ENCODE assay signal across 11 cellular contexts in the genomic region with DNA sequence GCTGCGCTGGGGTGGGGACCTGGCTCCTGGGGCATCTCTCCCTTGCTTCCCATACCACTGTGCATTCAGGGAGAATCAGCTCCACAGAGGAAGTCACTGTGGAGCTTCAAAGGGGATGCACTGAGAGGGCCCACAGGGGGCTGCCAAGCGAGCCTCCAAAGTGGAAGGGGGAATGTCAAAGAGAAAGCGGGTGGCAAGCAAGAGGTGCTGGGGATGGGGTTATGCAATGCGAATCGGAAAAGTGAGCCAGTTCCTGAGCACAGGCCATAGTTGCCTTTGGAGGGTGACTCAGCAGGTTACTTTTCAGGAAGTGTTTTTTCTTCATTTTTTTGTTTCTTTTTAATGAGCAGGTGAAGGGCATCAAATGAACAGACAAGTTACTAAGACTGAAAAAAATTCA. TPM values are rescaled to one million over a fixed set of nuclear protein-coding genes. Genes with fewer than 3 reads are reported as not detected.
A peak's percentile ranks its signal among the peaks of the same experiment; 100 is the strongest.
DNase-seq lines count a peak whose midpoint lies in the region; ATAC-seq and TF ChIP-seq lines count a peak whose summit lies in the region.
"Had no signal": no experiment of that assay in that cellular context is flagged by ENCODE, and none has a peak within 500 bp of the region (broad histone marks: within the 10 kb centered on the region; RNA-seq: fewer than 3 reads in every experiment).

No MANE protein-coding gene starts in this region.

- H3K4me3 ChIP-seq in PC-3 (ENCODE audit: low read length) (no peak overlapping the region), epithelial cell of esophagus (ENCODE audit: low read length) (no peak overlapping the region)

- H3K9me2 ChIP-seq in PC-3 (replicated peaks; ENCODE audit: low read length): no peaks in the 10 kb centered on the region

- no peak overlapping the region for H3K4me3 Mint-ChIP-seq in activated CD8-positive, alpha-beta T cell treated with anti-CD3 and anti-CD28 coated beads for 36 hours
- no peak overlapping the region for H3K4me3 Mint-ChIP-seq in activated CD8-positive, alpha-beta T cell treated with anti-CD3 and anti-CD28 coated beads, Interleukin-2, amount 10 ng/mL, durations not matched to agents 7 days and 5 days
- H3K4me3 Mint-ChIP-seq in stimulated activated memory B cell treated with anti-CD40 and anti-IgM and Interleukin-4, amounts not matched to agents 10 μg/mL and 1 μg/mL and 100 μg/mL, for 72 hours: peak overlapping the region; percentile 42

- peaks cover 7% of the 10 kb centered on the region for H3K27me3 Mint-ChIP-seq in activated CD8-positive, alpha-beta T cell treated with anti-CD3 and anti-CD28 coated beads for 36 hours
- H3K27me3 Mint-ChIP-seq in activated CD8-positive, alpha-beta T cell treated with anti-CD3 and anti-CD28 coated beads, Interleukin-2, amount 10 ng/mL, durations not matched to agents 7 days and 5 days (ENCODE audit: low read depth): peaks cover 15% of the 10 kb centered on the region
- no peaks in the 10 kb centered on the region for H3K27me3 Mint-ChIP-seq in stimulated activated memory B cell treated with anti-CD40 and anti-IgM and Interleukin-4, amounts not matched to agents 10 μg/mL and 1 μg/mL and 100 μg/mL, for 72 hours
- H3K27me3 Mint-ChIP-seq: stimulated activated naive CD8-positive, alpha-beta T cell treated with anti-CD3 and anti-CD28 coated beads, Interleukin-15, Interleukin-2, amounts not matched to agents 100 ng/mL and 50 ng/mL, for 24 hours had no signal

- H2AFZ ChIP-seq in PC-3 (ENCODE audit: low read length): peak overlapping the region; percentile 47

- no peaks in the 10 kb centered on the region for H3K79me2 ChIP-seq in PC-3 (ENCODE audit: low read length)

- H3K4me1 Mint-ChIP-seq in activated CD8-positive, alpha-beta T cell treated with anti-CD3 and anti-CD28 coated beads for 36 hours (ENCODE audit: low read depth): peaks cover 24% of the 10 kb centered on the region
- H3K4me1 Mint-ChIP-seq in activated CD8-positive, alpha-beta T cell treated with anti-CD3 and anti-CD28 coated beads, Interleukin-2, amount 10 ng/mL, durations not matched to agents 7 days and 5 days (ENCODE audit: low read depth): peaks cover 27% of the 10 kb centered on the region
- peaks cover 41% of the 10 kb centered on the region for H3K4me1 Mint-ChIP-seq in stimulated activated memory B cell treated with anti-CD40 and anti-IgM and Interleukin-4, amounts not matched to agents 10 μg/mL and 1 μg/mL and 100 μg/mL, for 72 hours

- no peaks in the 10 kb centered on the region for H3K36me3 ChIP-seq in PC-3 (ENCODE audit: low read depth, low read length)

- peak overlapping the region; percentile 17 for H3K27ac Mint-ChIP-seq in activated CD8-positive, alpha-beta T cell treated with anti-CD3 and anti-CD28 coated beads for 36 hours
- H3K27ac Mint-ChIP-seq in activated CD8-positive, alpha-beta T cell treated with anti-CD3 and anti-CD28 coated beads, Interleukin-2, amount 10 ng/mL, durations not matched to agents 7 days and 5 days: no peak overlapping the region
- H3K27ac Mint-ChIP-seq in stimulated activated memory B cell treated with anti-CD40 and anti-IgM and Interleukin-4, amounts not matched to agents 10 μg/mL and 1 μg/mL and 100 μg/mL, for 72 hours: peak overlapping the region; percentile 87

- no peak for DNase-seq in activated CD8-positive, alpha-beta T cell treated with anti-CD3 and anti-CD28 coated beads for 36 hours
- DNase-seq in activated CD8-positive, alpha-beta T cell treated with anti-CD3 and anti-CD28 coated beads, Interleukin-2, amount 10 ng/mL, durations not matched to agents 7 days and 5 days: no peak
- DNase-seq in PC-3: peak; percentile 77
- DNase-seq in epithelial cell of esophagus (ENCODE audit: low read depth): peak; percentile 90
- no peak for DNase-seq in NCI-H2107 (lab: John Stamatoyannopoulos, UW)
- no peak for DNase-seq in occipital lobe (lab: John Stamatoyannopoulos, UW)
- DNase-seq: amygdala, T-helper 9 cell had no signal

- H3K9me3 Mint-ChIP-seq in activated CD8-positive, alpha-beta T cell treated with anti-CD3 and anti-CD28 coated beads for 36 hours: no peaks in the 10 kb centered on the region
- H3K9me3 Mint-ChIP-seq in activated CD8-positive, alpha-beta T cell treated with anti-CD3 and anti-CD28 coated beads, Interleukin-2, amount 10 ng/mL, durations not matched to agents 7 days and 5 days (ENCODE audit: insufficient read depth): no peaks in the 10 kb centered on the region
- no peaks in the 10 kb centered on the region for H3K9me3 Mint-ChIP-seq in stimulated activated memory B cell treated with anti-CD40 and anti-IgM and Interleukin-4, amounts not matched to agents 10 μg/mL and 1 μg/mL and 100 μg/mL, for 72 hours
- H3K9me3 Mint-ChIP-seq: stimulated activated naive CD8-positive, alpha-beta T cell treated with anti-CD3 and anti-CD28 coated beads, Interleukin-15, Interleukin-2, amounts not matched to agents 100 ng/mL and 50 ng/mL, for 24 hours had no signal

- intact Hi-C loops in activated CD8-positive, alpha-beta T cell treated with anti-CD3 and anti-CD28 coated beads for 36 hours (cut with micrococcal nuclease): no loop called here
- intact Hi-C loops in PC-3 (cut with micrococcal nuclease): no loop called here

- H3F3A ChIP-seq in PC-3 (ENCODE audit: low read length, unreplicated experiment): no peaks in the 10 kb centered on the region

- POLR2A ChIA-PET in activated CD8-positive, alpha-beta T cell treated with anti-CD3 and anti-CD28 coated beads for 36 hours (lab: Charles Lee): interaction anchor here (4.0 kb wide), 1 partner anchor 17 kb away, joined by 26 read pairs; a partner anchor contains a TSS
- POLR2A ChIA-PET in activated CD8-positive, alpha-beta T cell treated with anti-CD3 and anti-CD28 coated beads, Interleukin-2, amount 10 ng/mL, durations not matched to agents 7 days and 5 days (lab: Charles Lee): no interaction called here
- POLR2A ChIA-PET in PC-3 (lab: Charles Lee; ENCODE audit: unreplicated experiment): no interaction called here

- no peaks in the 10 kb centered on the region for H3K36me3 Mint-ChIP-seq in activated CD8-positive, alpha-beta T cell treated with anti-CD3 and anti-CD28 coated beads for 36 hours (ENCODE audit: low read depth)
- no peaks in the 10 kb centered on the region for H3K36me3 Mint-ChIP-seq in activated CD8-positive, alpha-beta T cell treated with anti-CD3 and anti-CD28 coated beads, Interleukin-2, amount 10 ng/mL, durations not matched to agents 7 days and 5 days (ENCODE audit: low read depth)
- no peaks in the 10 kb centered on the region for H3K36me3 Mint-ChIP-seq in stimulated activated memory B cell treated with anti-CD40 and anti-IgM and Interleukin-4, amounts not matched to agents 10 μg/mL and 1 μg/mL and 100 μg/mL, for 72 hours

- peaks cover 55% of the 10 kb centered on the region for H3K4me1 ChIP-seq in PC-3 (ENCODE audit: insufficient read depth, low read length)

- ATAC-seq in activated CD8-positive, alpha-beta T cell treated with anti-CD3 and anti-CD28 coated beads for 36 hours: no peak
- ATAC-seq in activated CD8-positive, alpha-beta T cell treated with anti-CD3 and anti-CD28 coated beads, Interleukin-2, amount 10 ng/mL, durations not matched to agents 7 days and 5 days: no peak
- ATAC-seq in PC-3: peak; percentile 59
- no peak for ATAC-seq in stimulated activated memory B cell treated with anti-CD40 and anti-IgM and Interleukin-4, amounts not matched to agents 10 μg/mL and 1 μg/mL and 100 μg/mL, for 72 hours
- ATAC-seq in GM18873 (IDR thresholded peaks at IDR 0.05; ENCODE audit: low FRiP score, unreplicated experiment): no peak

- no peaks in the 10 kb centered on the region for H3K27me3 ChIP-seq in PC-3 (ENCODE audit: low read length)

- no peaks in the 10 kb centered on the region for H3K9me3 ChIP-seq in PC-3 (ENCODE audit: low read length)

- H3K4me2 ChIP-seq in PC-3 (ENCODE audit: low read length): peak overlapping the region; percentile 56

- no TSS peak for BruUV-seq in PC-3 (replicated peaks; lab: Mats Ljungman, UMichigan)

- peak overlapping the region; percentile 58 for H3K9ac ChIP-seq in PC-3 (ENCODE audit: low read length)

- TF ChIP-seq CTCF in activated CD8-positive, alpha-beta T cell treated with anti-CD3 and anti-CD28 coated beads for 36 hours (IDR thresholded peaks at IDR 0.05): no peak
- TF ChIP-seq CTCF in PC-3 (conservative IDR thresholded peaks at IDR 0.05; ENCODE audit: low read depth, low read length) (no peak), epithelial cell of esophagus (IDR thresholded peaks at IDR 0.05; ENCODE audit: insufficient read depth, low read depth, low read length, missing control alignments) (no peak)

- CTCF ChIA-PET in activated CD8-positive, alpha-beta T cell treated with anti-CD3 and anti-CD28 coated beads for 36 hours (lab: Charles Lee): interaction anchor here (1.5 kb wide), 1 partner anchor 12 kb away, joined by 3 read pairs; no protein-coding TSS in a partner anchor
- CTCF ChIA-PET in activated CD8-positive, alpha-beta T cell treated with anti-CD3 and anti-CD28 coated beads, Interleukin-2, amount 10 ng/mL, durations not matched to agents 7 days and 5 days (lab: Charles Lee): no interaction called here
- CTCF ChIA-PET in PC-3 (lab: Charles Lee): no interaction called here

- peak overlapping the region; percentile 83 for H3K27ac ChIP-seq in PC-3 (ENCODE audit: low read length)

- no peaks in the 10 kb centered on the region for H4K20me1 ChIP-seq in PC-3 (ENCODE audit: low read length)

RNA-seq across cellular contexts. Expression of a gene that starts 17.6 kb away (rescaled TPM):
- 10 to 100 TPM; 92.8 to 98.9 TPM for total RNA-seq in activated CD8-positive, alpha-beta T cell treated with anti-CD3 and anti-CD28 coated beads for 36 hours
- total RNA-seq in activated CD8-positive, alpha-beta T cell treated with anti-CD3 and anti-CD28 coated beads, Interleukin-2, amount 10 ng/mL, durations not matched to agents 7 days and 5 days: 10 to 100 TPM; 26.4 to 30.5 TPM
- total RNA-seq in PC-3 (2014; rRNA removed) (39.2 and 41.5 TPM in 2 replicates), occipital lobe (1.4 TPM)

Comparison
In these comparisons a context has a peak if more than half of its experiments do, and no peak if none do; other contexts are left out.
1. DNase-seq: peak in PC-3 (single experiment) and epithelial cell of esophagus (single experiment); none in activated CD8-positive, alpha-beta T cell treated with anti-CD3 and anti-CD28 coated beads for 36 hours (single experiment), activated CD8-positive, alpha-beta T cell treated with anti-CD3 and anti-CD28 coated beads, Interleukin-2, amount 10 ng/mL, durations not matched to agents 7 days and 5 days (single experiment), NCI-H2107 (single experiment) and occipital lobe (single experiment).
2. RNA of a gene that starts 17.6 kb away (total RNA-seq): 92.8 to 98.9 TPM in activated CD8-positive, alpha-beta T cell treated with anti-CD3 and anti-CD28 coated beads for 36 hours, 39.2 to 41.5 TPM in PC-3 and 26.4 to 30.5 TPM in activated CD8-positive, alpha-beta T cell treated with anti-CD3 and anti-CD28 coated beads, Interleukin-2, amount 10 ng/mL, durations not matched to agents 7 days and 5 days; 1.4 TPM in occipital lobe (single experiment); every median in the first group is over 10 times any median in the second.